8 cellular contexts compared by ENCODE assay signal in the genomic region with DNA sequence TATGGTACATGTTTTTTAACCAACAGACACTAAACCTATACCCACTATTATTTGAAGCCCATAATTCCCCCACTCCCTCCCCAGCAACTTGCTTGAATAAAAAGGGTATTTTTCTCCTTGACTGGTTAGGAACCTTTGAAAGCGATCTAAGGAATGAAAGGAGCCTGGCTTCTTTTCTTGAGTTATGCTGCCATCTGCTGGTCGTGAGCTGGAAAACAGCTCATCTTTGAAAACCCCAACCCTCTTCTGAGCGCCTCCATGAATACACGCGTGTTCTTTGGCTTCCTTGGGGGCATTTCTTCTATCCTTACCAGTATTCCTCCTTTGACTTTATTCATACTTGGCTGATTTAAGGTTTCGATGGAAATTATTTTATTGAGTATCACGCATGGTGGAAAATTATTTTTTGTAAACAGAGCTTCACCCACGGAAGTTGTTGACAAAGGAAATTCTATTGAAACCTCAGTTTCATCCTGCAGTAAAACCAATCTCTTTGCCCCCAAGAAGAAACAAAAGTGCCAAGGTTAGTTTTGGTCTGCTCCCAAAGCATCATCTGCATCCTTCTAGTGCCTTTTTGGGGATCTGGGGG.
DNase-seq lines count a peak whose midpoint lies in the region; ATAC-seq and TF ChIP-seq lines count a peak whose summit lies in the region.

No MANE protein-coding gene starts in this region.

- TF ChIP-seq CTCF in AG09319 (IDR thresholded peaks at IDR 0.05; ENCODE audit: low read depth, low read length) (peak; percentile 78), NB4 (IDR thresholded peaks at IDR 0.05; ENCODE audit: low read depth, low read length) (peak; percentile 81), SU-DHL-6 (IDR thresholded peaks at IDR 0.05; ENCODE audit: insufficient read depth, low read length, poor library complexity, severe bottlenecking) (peak; percentile 54), left ventricle myocardium inferior (IDR thresholded peaks at IDR 0.05; ENCODE audit: borderline replicate concordance) (peak; percentile 85)

- ATAC-seq in GM19043 (IDR thresholded peaks at IDR 0.05; ENCODE audit: low read depth, unreplicated experiment) (peak; percentile 49), sciatic nerve (peak; percentile 91)
- no peak for ATAC-seq in stimulated activated memory B cell treated with anti-CD40 and anti-IgM and Interleukin-4, amounts not matched to agents 10 μg/mL and 1 μg/mL and 100 μg/mL, for 72 hours

- H3K27me3 ChIP-seq in SU-DHL-6 (ENCODE audit: low read length) (no peaks in the 10 kb centered on the region), adipocyte (replicated peaks; ENCODE audit: control insufficient read depth, insufficient read depth, low read length) (peaks cover 49% of the 10 kb centered on the region), left ventricle myocardium inferior (ENCODE audit: low read depth) (no peaks in the 10 kb centered on the region)

- H3K4me3 ChIP-seq in NB4 (ENCODE audit: low read depth, low read length), result no peak overlapping the region
- H3K4me3 ChIP-seq in SU-DHL-6 (ENCODE audit: insufficient read depth, low read length, poor library complexity, severe bottlenecking), result no peak overlapping the region
- H3K4me3 ChIP-seq in adipocyte (ENCODE audit: low read length), result no peak overlapping the region
- no peak overlapping the region for H3K4me3 ChIP-seq in left ventricle myocardium inferior

- no peak overlapping the region for H3K4me3 Mint-ChIP-seq in stimulated activated memory B cell treated with anti-CD40 and anti-IgM and Interleukin-4, amounts not matched to agents 10 μg/mL and 1 μg/mL and 100 μg/mL, for 72 hours

- H3K27ac ChIP-seq in SU-DHL-6 (ENCODE audit: low read depth, low read length), result no peak overlapping the region
- no peak overlapping the region for H3K27ac ChIP-seq in left ventricle myocardium inferior (replicated peaks)

- TF ChIP-seq POLR2A in NB4 (IDR thresholded peaks at IDR 0.05; ENCODE audit: extremely low read depth, insufficient read length), result no peak

- no peaks in the 10 kb centered on the region for H3K9me2 ChIP-seq in SU-DHL-6 (replicated peaks; ENCODE audit: insufficient read depth, low read length)

- H3K27ac Mint-ChIP-seq in stimulated activated memory B cell treated with anti-CD40 and anti-IgM and Interleukin-4, amounts not matched to agents 10 μg/mL and 1 μg/mL and 100 μg/mL, for 72 hours, result no peak overlapping the region

- no peaks in the 10 kb centered on the region for H3F3A ChIP-seq in SU-DHL-6 (ENCODE audit: insufficient read depth)

- H3K9me3 ChIP-seq in SU-DHL-6 (ENCODE audit: insufficient read depth, low read length) (no peaks in the 10 kb centered on the region), adipocyte (ENCODE audit: control insufficient read depth, low read length) (peaks cover 12% of the 10 kb centered on the region), left ventricle myocardium inferior (replicated peaks) (peaks cover 11% of the 10 kb centered on the region)

- H3K27me3 Mint-ChIP-seq in stimulated activated memory B cell treated with anti-CD40 and anti-IgM and Interleukin-4, amounts not matched to agents 10 μg/mL and 1 μg/mL and 100 μg/mL, for 72 hours, result peaks cover 23% of the 10 kb centered on the region

- H4K20me1 ChIP-seq in SU-DHL-6 (ENCODE audit: low read depth, low read length), result no peaks in the 10 kb centered on the region

- intact Hi-C loops in left ventricle myocardium inferior (cut with micrococcal nuclease) (loop anchor here (5.0 kb wide), 1 partner anchor 214 kb away; no protein-coding TSS in a partner anchor), sciatic nerve (cut with DNase I) (no loop called here)

- H3K9ac ChIP-seq in SU-DHL-6 (ENCODE audit: low read length) (no peak overlapping the region), adipocyte (ENCODE audit: low read length) (no peak overlapping the region)

- H3K36me3 ChIP-seq in SU-DHL-6 (ENCODE audit: low read length) (no peaks in the 10 kb centered on the region), adipocyte (ENCODE audit: control insufficient read depth, insufficient read depth, low read length, severe bottlenecking) (no peaks in the 10 kb centered on the region), left ventricle myocardium inferior (no peaks in the 10 kb centered on the region)

- H3K4me1 Mint-ChIP-seq in stimulated activated memory B cell treated with anti-CD40 and anti-IgM and Interleukin-4, amounts not matched to agents 10 μg/mL and 1 μg/mL and 100 μg/mL, for 72 hours, result peaks cover 5% of the 10 kb centered on the region

- no peaks in the 10 kb centered on the region for H3K36me3 Mint-ChIP-seq in stimulated activated memory B cell treated with anti-CD40 and anti-IgM and Interleukin-4, amounts not matched to agents 10 μg/mL and 1 μg/mL and 100 μg/mL, for 72 hours

- DNase-seq in AG09319 (ENCODE audit: extremely low read depth, low read depth) (peak; percentile 14), NB4 (ENCODE audit: low read depth) (peak; percentile 81), adipocyte (ENCODE audit: low read depth) (peak; percentile 90), left ventricle myocardium inferior (no peak), sciatic nerve (ENCODE audit: low spot score) (peak; percentile 73)

- H3K79me2 ChIP-seq in SU-DHL-6 (ENCODE audit: insufficient read depth, low read length), result no peaks in the 10 kb centered on the region

- peaks cover 5% of the 10 kb centered on the region for H3K9me3 Mint-ChIP-seq in stimulated activated memory B cell treated with anti-CD40 and anti-IgM and Interleukin-4, amounts not matched to agents 10 μg/mL and 1 μg/mL and 100 μg/mL, for 72 hours

- no peak overlapping the region for H3K4me2 ChIP-seq in SU-DHL-6 (ENCODE audit: low read depth, low read length, poor library complexity, severe bottlenecking)

- H2AFZ ChIP-seq in SU-DHL-6 (ENCODE audit: low read depth, low read length, severe bottlenecking), result no peak overlapping the region

- no peaks in the 10 kb centered on the region for H3K4me1 ChIP-seq in adipocyte (ENCODE audit: control insufficient read depth, insufficient read depth, low read length)
- H3K4me1 ChIP-seq in left ventricle myocardium inferior, result no peaks in the 10 kb centered on the region
